ENCODE assay signal across 9 cellular contexts in the genomic region with DNA sequence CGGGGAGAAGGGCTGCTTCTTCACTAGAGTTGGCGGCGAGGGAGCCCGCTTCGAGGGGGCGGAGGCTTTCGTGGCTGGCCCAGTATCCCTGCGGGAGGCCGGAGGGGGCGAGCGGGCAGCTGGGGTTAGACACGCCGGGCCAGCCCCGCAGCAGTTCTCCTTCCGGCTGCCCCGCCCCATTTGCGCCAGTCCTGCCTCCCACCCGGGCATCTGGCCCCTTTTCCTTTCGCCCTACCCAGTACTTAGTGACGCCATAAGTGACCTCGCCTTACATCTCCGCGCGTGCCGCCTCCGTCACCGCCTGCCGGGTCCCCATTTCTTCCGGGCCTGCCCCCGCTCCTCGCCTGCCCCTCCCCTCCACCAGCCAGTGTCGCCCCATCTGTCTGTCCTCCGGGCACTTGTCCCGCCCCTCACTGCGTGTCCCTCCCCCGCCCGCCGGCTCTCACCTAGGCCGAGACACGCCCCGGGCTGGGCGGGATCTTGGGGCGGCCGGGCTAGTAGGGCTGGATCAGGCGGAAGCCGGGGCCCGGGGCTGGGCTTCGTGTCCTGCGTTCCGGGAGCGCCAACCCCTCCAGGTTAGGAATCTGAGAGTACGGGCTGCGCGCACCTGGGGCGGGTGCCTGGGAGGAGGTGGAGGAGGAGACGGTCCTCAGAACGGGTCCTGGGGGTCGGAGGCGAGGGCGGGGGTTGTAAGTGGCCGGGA. TPM values are rescaled to one million over a fixed set of nuclear protein-coding genes. Genes with fewer than 3 reads are reported as not detected.
DNase-seq lines count a peak whose midpoint lies in the region; ATAC-seq and TF ChIP-seq lines count a peak whose summit lies in the region.
"Had no signal": no experiment of that assay in that cellular context is flagged by ENCODE, and none has a peak within 500 bp of the region (broad histone marks: within the 10 kb centered on the region; RNA-seq: fewer than 3 reads in every experiment).

No MANE protein-coding gene starts in this region.

- H3K9me3 ChIP-seq in Caco-2 (no peaks in the 10 kb centered on the region), HUES6 (ENCODE audit: control insufficient read depth, insufficient read depth, low read depth, low read length) (no peaks in the 10 kb centered on the region), OCI-LY3 (ENCODE audit: insufficient read depth, low read length) (no peaks in the 10 kb centered on the region), esophagus squamous epithelium (no peaks in the 10 kb centered on the region)

- peak overlapping the region; percentile 85 for H3K27ac ChIP-seq in HUES6 (ENCODE audit: low read depth, low read length)
- peak overlapping the region; percentile 70 for H3K27ac ChIP-seq in OCI-LY3 (ENCODE audit: low read length)
- peak overlapping the region; percentile 88 to 95 (median 90) for H3K27ac ChIP-seq in esophagus squamous epithelium

- whole genome bisulfite sequencing in esophagus squamous epithelium, 2 donors = 0 to 4% methylated on average over 18 to 20 of the region's 61 CpGs

- peaks cover 2% of the 10 kb centered on the region; the same call in 1 of the 2 replicates for H3K36me3 ChIP-seq in Caco-2 (ENCODE audit: control insufficient read depth, insufficient read depth, low read length)
- peaks cover 5% of the 10 kb centered on the region; the same call in 1 of the 2 replicates for H3K36me3 ChIP-seq in HUES6 (ENCODE audit: control insufficient read depth, insufficient read depth, low read length)
- peaks cover 7% of the 10 kb centered on the region for H3K36me3 ChIP-seq in OCI-LY3 (replicated peaks; ENCODE audit: low read depth, low read length)
- H3K36me3 ChIP-seq in esophagus squamous epithelium = peaks cover 0 to 34% (median 6%) of the 10 kb centered on the region in 3 donors

- peaks cover 7% of the 10 kb centered on the region; the same call in 1 of the 2 replicates for H3K79me2 ChIP-seq in OCI-LY3 (ENCODE audit: low read length)

- POLR2A ChIA-PET in Caco-2 (lab: Charles Lee) = interaction anchor here (0.6 to 1.9 kb wide), 6 partner anchors 30 to 123 kb away, joined by 3 to 10 read pairs (median 6); partner anchors contain the start of genes HEXIM1 and MAP3K14

- H4K20me1 ChIP-seq in OCI-LY3 (ENCODE audit: insufficient read depth, low read length) = no peaks in the 10 kb centered on the region

- H3K4me3 Mint-ChIP-seq in Caco-2 (ENCODE audit: unreplicated experiment) (peak overlapping the region; percentile 81), natural killer cell (peak overlapping the region; percentile 87)
- H3K4me3 Mint-ChIP-seq in activated T-cell treated with anti-CD3 and anti-CD28 coated beads, Interleukin-2, amount 50 U/mL, for 24 hours = peak overlapping the region; percentile 83

- ATAC-seq in GM21423 (IDR thresholded peaks at IDR 0.05; ENCODE audit: unreplicated experiment) = peak; percentile 78
- peak; percentile 83 to 93 (median 83) for ATAC-seq in natural killer cell
- peak; percentile 92 for ATAC-seq in stimulated activated naive CD8-positive, alpha-beta T cell treated with anti-CD3 and anti-CD28 coated beads, Interleukin-15, Interleukin-2, amounts not matched to agents 100 U/mL and 50 U/mL, for 24 hours

- no peaks in the 10 kb centered on the region for H3K27me3 ChIP-seq in Caco-2 (replicated peaks; ENCODE audit: control insufficient read depth, insufficient read depth, low read length)
- H3K27me3 ChIP-seq in HUES6 (ENCODE audit: control insufficient read depth, insufficient read depth, low read length) = peaks cover 20% of the 10 kb centered on the region
- no peaks in the 10 kb centered on the region for H3K27me3 ChIP-seq in OCI-LY3 (ENCODE audit: low read depth, low read length)
- H3K27me3 ChIP-seq in esophagus squamous epithelium = no peaks in the 10 kb centered on the region

- peak overlapping the region; percentile 92 for H3K4me2 ChIP-seq in OCI-LY3 (ENCODE audit: low read length)

- DNase-seq in Caco-2 = peak; percentile 99
- DNase-seq in activated T-cell treated with anti-CD3 and anti-CD28 coated beads, Interleukin-2, amount 50 U/mL, for 24 hours = peak; percentile 98
- DNase-seq in esophagus squamous epithelium (lab: John Stamatoyannopoulos, UW) = peak; percentile 67
- peak; percentile 89 for DNase-seq in natural killer cell
- DNase-seq in stimulated activated naive CD8-positive, alpha-beta T cell treated with anti-CD3 and anti-CD28 coated beads, Interleukin-15, Interleukin-2, amounts not matched to agents 100 U/mL and 50 U/mL, for 24 hours = peak; percentile 99

- no peak overlapping the region for H2AFZ ChIP-seq in OCI-LY3 (ENCODE audit: low read depth, low read length)

- TF ChIP-seq CTCF in Caco-2 (IDR thresholded peaks at IDR 0.05; ENCODE audit: insufficient read depth in 1 of 2, low read depth in 1 of 2, low read length in 1 of 2, severe bottlenecking in 1 of 2, unreplicated experiment in 1 of 2) (no peak), OCI-LY3 (IDR thresholded peaks at IDR 0.05; ENCODE audit: low read depth, low read length) (no peak), esophagus squamous epithelium (IDR thresholded peaks at IDR 0.05) (no peak), natural killer cell (IDR thresholded peaks at IDR 0.05) (no peak)

- H3K4me3 ChIP-seq in Caco-2 (ENCODE audit: low read depth, low read length) (peak overlapping the region; percentile 63), HUES6 (ENCODE audit: low read depth, low read length) (peak overlapping the region; percentile 85), OCI-LY3 (ENCODE audit: low read length) (peak overlapping the region; percentile 94), esophagus squamous epithelium (peak overlapping the region; percentile 50 to 73 (median 68))

- H3K9ac ChIP-seq in HUES6 (ENCODE audit: low read length) (peak overlapping the region; percentile 71), OCI-LY3 (ENCODE audit: low read length) (peak overlapping the region; percentile 85)

- CTCF ChIA-PET in Caco-2 (lab: Charles Lee) = interaction anchor here (0.6 to 2.0 kb wide), 15 partner anchors 9 to 581 kb away, joined by 3 to 13 read pairs (median 4); partner anchors contain the start of genes ACBD4 and MAP3K14

- BruUV-seq in Caco-2 (replicated peaks; lab: Mats Ljungman, UMichigan) = no TSS peak

- H3K27ac Mint-ChIP-seq in Caco-2 (ENCODE audit: unreplicated experiment) = peak overlapping the region; percentile 92
- peak overlapping the region; percentile 93 for H3K27ac Mint-ChIP-seq in activated T-cell treated with anti-CD3 and anti-CD28 coated beads, Interleukin-2, amount 50 U/mL, for 24 hours
- H3K27ac Mint-ChIP-seq in natural killer cell = peak overlapping the region; percentile 87 to 89

- H3K36me3 Mint-ChIP-seq in Caco-2 (ENCODE audit: insufficient read depth, unreplicated experiment) (peaks cover 13% of the 10 kb centered on the region), natural killer cell (no peaks in the 10 kb centered on the region)
- H3K36me3 Mint-ChIP-seq in activated T-cell treated with anti-CD3 and anti-CD28 coated beads, Interleukin-2, amount 50 U/mL, for 24 hours (ENCODE audit: low read depth) = peaks cover 80% of the 10 kb centered on the region

- H3K9me3 Mint-ChIP-seq in Caco-2 (ENCODE audit: unreplicated experiment) = no peaks in the 10 kb centered on the region
- no peaks in the 10 kb centered on the region for H3K9me3 Mint-ChIP-seq in activated T-cell treated with anti-CD3 and anti-CD28 coated beads, Interleukin-2, amount 50 U/mL, for 24 hours
- H3K9me3 Mint-ChIP-seq in natural killer cell = no peaks in the 10 kb centered on the region

- intact Hi-C loops in Caco-2 (cut with micrococcal nuclease; ENCODE audit: unreplicated experiment) (loop anchor here (1.0 to 2.0 kb wide), 3 partner anchors 70 to 177 kb away; partner anchors contain the start of gene MAP3K14), esophagus squamous epithelium (cut with DNase I) (no loop called here), natural killer cell (cut with micrococcal nuclease) (loop anchor here (1.0 to 2.0 kb wide), 2 partner anchors 15 to 18 kb away; partner anchors contain the start of gene SPATA32)

- peaks cover 2% of the 10 kb centered on the region for H3K27me3 Mint-ChIP-seq in Caco-2 (ENCODE audit: insufficient read depth, unreplicated experiment)
- no peaks in the 10 kb centered on the region for H3K27me3 Mint-ChIP-seq in activated T-cell treated with anti-CD3 and anti-CD28 coated beads, Interleukin-2, amount 50 U/mL, for 24 hours
- no peaks in the 10 kb centered on the region for H3K27me3 Mint-ChIP-seq in natural killer cell (ENCODE audit: low read depth in 2 of 2)

- H3K4me1 ChIP-seq in Caco-2 = peaks cover 11% of the 10 kb centered on the region
- peaks cover 14% of the 10 kb centered on the region for H3K4me1 ChIP-seq in HUES6 (ENCODE audit: control insufficient read depth, insufficient read depth, low read length)
- H3K4me1 ChIP-seq in OCI-LY3 (ENCODE audit: low read length) = peaks cover 15% of the 10 kb centered on the region; the same call in 1 of the 2 replicates
- H3K4me1 ChIP-seq in esophagus squamous epithelium = peaks cover 13 to 47% (median 16%) of the 10 kb centered on the region in 3 donors

- TF ChIP-seq POLR2A in esophagus squamous epithelium (IDR thresholded peaks at IDR 0.05) = peak in 2 of 4 donors; percentile 55 to 69

- H3K4me1 Mint-ChIP-seq in Caco-2 (ENCODE audit: low read depth, unreplicated experiment) (peaks cover 10% of the 10 kb centered on the region), natural killer cell (peaks cover 33 to 61% of the 10 kb centered on the region in 2 donors)
- peaks cover 55% of the 10 kb centered on the region for H3K4me1 Mint-ChIP-seq in activated T-cell treated with anti-CD3 and anti-CD28 coated beads, Interleukin-2, amount 50 U/mL, for 24 hours (ENCODE audit: low read depth)

RNA-seq across cellular contexts. Expression of gene SPATA32, which starts 14.3 kb away (rescaled TPM):
- total RNA-seq in Caco-2 (2022) (not detected in 2 replicates), esophagus squamous epithelium (not detected), natural killer cell (under 1 TPM in 1 of 3 donors, not detected in 2; 0.43 TPM)
- total RNA-seq: glomerular endothelial cell had no signal

RNA-seq across cellular contexts. Expression of gene FMNL1, which starts 25.9 kb away (rescaled TPM):
- total RNA-seq in Caco-2 (2022) = 2.8 and 3.0 TPM in 2 replicates
- 10 to 100 TPM in 2 of 4 donors, 1 to 10 TPM in 2; 3.5 to 16.8 (median 6.9) TPM for total RNA-seq in esophagus squamous epithelium
- 100 to 1,000 TPM; 741 to 836 (median 752) TPM for total RNA-seq in natural killer cell

Comparison
In these comparisons a context has a peak if more than half of its experiments do, and no peak if none do; other contexts are left out.
1. Peak in every context shown above with its lines: DNase-seq, ATAC-seq, H3K4me3 ChIP-seq and H3K27ac ChIP-seq.
2. RNA of gene FMNL1, which starts 25.9 kb away (total RNA-seq): 741 to 836 TPM in natural killer cell; 3.5 to 16.8 TPM in esophagus squamous epithelium and 2.8 to 3.0 TPM in Caco-2; every median in the first group is over 10 times any median in the second.